ENCODE assay signal across 14 cellular contexts in genomic region chr9:83959061-83959460, GRCh38. TPM values are rescaled to one million over a fixed set of nuclear protein-coding genes. Genes with fewer than 3 reads are reported as not detected.
A peak's percentile ranks its signal among the peaks of the same experiment; 100 is the strongest.
DNase-seq lines count a peak whose midpoint lies in the region; ATAC-seq and TF ChIP-seq lines count a peak whose summit lies in the region.
"Had no signal": no experiment of that assay in that cellular context is flagged by ENCODE, and none has a peak within 500 bp of the region (broad histone marks: within the 10 kb centered on the region; RNA-seq: fewer than 3 reads in every experiment).

No MANE protein-coding gene starts in this region.

- H3K9me3 ChIP-seq in OCI-LY1 (ENCODE audit: low read length) (no peaks in the 10 kb centered on the region), psoas muscle (no peaks in the 10 kb centered on the region)
- H3K9me3 ChIP-seq: pancreas, thoracic aorta had no signal

- H3K27ac ChIP-seq in OCI-LY1 (ENCODE audit: low read depth, low read length, poor library complexity, severe bottlenecking): no peak overlapping the region
- no peak overlapping the region for H3K27ac ChIP-seq in psoas muscle
- H3K27ac ChIP-seq: epithelial cell of prostate, pancreas, thoracic aorta had no signal

- H3K9me2 ChIP-seq in OCI-LY1 (ENCODE audit: low read depth, low read length): no peaks in the 10 kb centered on the region

- WGBS in psoas muscle, 3 donors: 36 to 43% (median 40%) methylated on average over 4 of the region's 4 CpGs

- no peak overlapping the region for H2AFZ ChIP-seq in OCI-LY1 (ENCODE audit: low read length)

- H3K4me2 ChIP-seq in OCI-LY1 (ENCODE audit: low read length): peak overlapping the region; percentile 65; the same call in 1 of the 2 replicates

- no peaks in the 10 kb centered on the region for H3K27me3 ChIP-seq in OCI-LY1 (ENCODE audit: insufficient read depth, low read length)
- no peaks in the 10 kb centered on the region for H3K27me3 ChIP-seq in psoas muscle (ENCODE audit: insufficient read depth in 3 of 3, low read length in 2 of 3)
- H3K27me3 ChIP-seq: pancreas had no signal

- DNase-seq in GM03348 (ENCODE audit: low spot score) (peak; percentile 44), epithelial cell of esophagus (ENCODE audit: low read depth) (peak; percentile 42), psoas muscle (no peak), omental fat pad (ENCODE audit: low spot score) (no peak), mucosa of gallbladder (ENCODE audit: low spot score) (no peak)
- DNase-seq in activated CD8-positive, alpha-beta memory T cell treated with anti-CD3 and anti-CD28 coated beads, Interleukin-2, amount 50 U/mL, for 4 hours: no peak
- DNase-seq: activated CD4-positive, alpha-beta memory T cell treated with anti-CD3 and anti-CD28 coated beads for 36 hours; NCI-H524 treated with DMSO at 0.1 percent for 48 hours; pancreas; T-helper 1 cell had no signal

- intact Hi-C loops in psoas muscle (cut with DNase I): no loop called here

- H3K4me1 ChIP-seq in OCI-LY1 (ENCODE audit: insufficient read depth, low read length, severe bottlenecking) (peaks cover 33% of the 10 kb centered on the region), psoas muscle (no peaks in the 10 kb centered on the region)

- H3K36me3 ChIP-seq in OCI-LY1 (ENCODE audit: insufficient read depth, low read length): no peaks in the 10 kb centered on the region
- H3K36me3 ChIP-seq in psoas muscle (ENCODE audit: insufficient read depth in 1 of 2, low read depth in 1 of 2): peaks cover 0 to 11% of the 10 kb centered on the region in 2 donors
- H3K36me3 ChIP-seq: pancreas, thoracic aorta had no signal

- no peaks in the 10 kb centered on the region for H3F3A ChIP-seq in OCI-LY1 (ENCODE audit: insufficient read depth, low read length)

- TF ChIP-seq CTCF in OCI-LY1 (IDR thresholded peaks at IDR 0.05; ENCODE audit: low read length): no peak
- no peak for TF ChIP-seq CTCF in epithelial cell of esophagus (IDR thresholded peaks at IDR 0.05; ENCODE audit: insufficient read depth, low read depth, low read length, missing control alignments)
- no peak for TF ChIP-seq CTCF in psoas muscle (IDR thresholded peaks at IDR 0.05)
- TF ChIP-seq CTCF in omental fat pad (IDR thresholded peaks at IDR 0.05): no peak

- no peak overlapping the region for H3K4me3 ChIP-seq in OCI-LY1 (ENCODE audit: low read depth, low read length, poor library complexity, severe bottlenecking)
- H3K4me3 ChIP-seq in epithelial cell of esophagus (ENCODE audit: low read length): no peak overlapping the region
- H3K4me3 ChIP-seq in psoas muscle: no peak overlapping the region
- H3K4me3 ChIP-seq: pancreas, thoracic aorta had no signal

- no peaks in the 10 kb centered on the region for H4K20me1 ChIP-seq in OCI-LY1 (ENCODE audit: insufficient read depth, low read length)

- ATAC-seq in psoas muscle (peak; percentile 19 to 48 (median 24)), HG02981 (IDR thresholded peaks at IDR 0.05; ENCODE audit: unreplicated experiment) (no peak), omental fat pad (ENCODE audit: low FRiP score) (no peak)
- ATAC-seq: pancreas had no signal

- no peak overlapping the region for H3K9ac ChIP-seq in OCI-LY1 (ENCODE audit: low read length)

- H3K79me2 ChIP-seq in OCI-LY1 (ENCODE audit: insufficient read depth, low read length): no peaks in the 10 kb centered on the region

RNA-seq across cellular contexts. Expression of gene HNRNPK, which starts 21.0 kb away (rescaled TPM):
- total RNA-seq in psoas muscle: 100 to 1,000 TPM; 253 to 369 (median 344) TPM
- 100 to 1,000 TPM; 241 to 337 (median 327) TPM for polyA plus RNA-seq in psoas muscle
- total RNA-seq in omental fat pad: 100 to 1,000 TPM; 417 to 565 (median 429) TPM
- total RNA-seq in mucosa of gallbladder: 381 TPM

RNA-seq across cellular contexts. Expression of gene RMI1, which starts 21.5 kb away (rescaled TPM):
- total RNA-seq in psoas muscle: 1 to 10 TPM; 3.9 to 4.5 (median 4.1) TPM
- polyA plus RNA-seq in psoas muscle: 10 to 100 TPM in 1 of 3 donors, 1 to 10 TPM in 2; 2.4 to 15.1 (median 2.8) TPM
- total RNA-seq in omental fat pad: 1 to 10 TPM; 2.0 to 8.0 (median 2.3) TPM
- 7.5 TPM for total RNA-seq in mucosa of gallbladder

RNA-seq across cellular contexts. Expression of gene KIF27, which starts 37.8 kb away (rescaled TPM):
- total RNA-seq in psoas muscle: 1 to 10 TPM; 1.8 to 3.8 (median 2.7) TPM
- polyA plus RNA-seq in psoas muscle: 1 to 10 TPM in 2 of 3 donors, under 1 TPM in 1; 0.73 to 1.4 (median 1.0) TPM
- 1 to 10 TPM; 3.0 to 5.7 (median 4.4) TPM for total RNA-seq in omental fat pad
- total RNA-seq in mucosa of gallbladder: 7.9 TPM

Comparison
In these comparisons a context has a peak if more than half of its experiments do, and no peak if none do; other contexts are left out.
1. DNase-seq: peak in GM03348 (single experiment) and epithelial cell of esophagus (single experiment); none in psoas muscle (0 of 2), omental fat pad (single experiment), mucosa of gallbladder (single experiment) and activated CD8-positive, alpha-beta memory T cell treated with anti-CD3 and anti-CD28 coated beads, Interleukin-2, amount 50 U/mL, for 4 hours (single experiment).
2. ATAC-seq: peak in psoas muscle (4 of 4); none in HG02981 (single experiment) and omental fat pad (single experiment).